Comparison of ENCODE assay signal across 18 cellular contexts in the genomic region with DNA sequence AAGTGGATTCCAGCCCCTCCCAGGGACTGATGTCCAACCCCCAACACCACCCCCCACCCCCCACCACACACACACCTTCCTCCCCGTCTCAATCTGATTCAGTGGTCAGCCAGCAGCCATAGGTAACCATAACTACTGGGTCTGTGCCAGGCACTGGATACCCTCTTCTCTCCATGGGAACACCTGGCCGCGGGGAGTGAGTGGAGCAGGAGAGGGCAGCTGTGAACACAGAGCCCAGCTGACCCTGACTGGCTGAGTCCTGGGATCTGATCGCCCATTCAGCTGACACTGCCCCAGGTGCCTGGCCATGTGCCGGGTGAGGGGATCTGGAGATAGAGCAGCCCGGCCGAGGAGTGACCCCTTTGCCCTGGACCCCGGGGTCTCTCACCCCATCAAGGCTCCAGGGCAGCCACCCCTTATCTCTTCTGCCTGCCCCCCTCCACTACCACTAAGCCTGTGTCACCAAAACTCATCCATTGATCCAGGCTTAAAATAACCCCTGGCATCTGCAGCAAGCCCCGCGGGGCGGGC. TPM values are rescaled to one million over a fixed set of nuclear protein-coding genes. Genes with fewer than 3 reads are reported as not detected.
DNase-seq lines count a peak whose midpoint lies in the region; ATAC-seq, FAIRE-seq and TF ChIP-seq lines count a peak whose summit lies in the region.
"Had no signal": no experiment of that assay in that cellular context is flagged by ENCODE, and none has a peak within 500 bp of the region (broad histone marks: within the 10 kb centered on the region; RNA-seq: fewer than 3 reads in every experiment).

No MANE protein-coding gene starts in this region.

- no peaks in the 10 kb centered on the region for H3K79me2 ChIP-seq in OCI-LY3 (ENCODE audit: low read length)

- H3K27me3 ChIP-seq in OCI-LY3 (ENCODE audit: low read depth, low read length), result peaks cover 15% of the 10 kb centered on the region; the same call in 1 of the 2 replicates
- H3K27me3 ChIP-seq in body of pancreas, result peaks cover 0 to 26% of the 10 kb centered on the region in 2 donors

- no peaks in the 10 kb centered on the region for H4K20me1 ChIP-seq in OCI-LY3 (ENCODE audit: insufficient read depth, low read length)

- intact Hi-C loops in body of pancreas (cut with DNase I), result no loop called here

- H3K27ac ChIP-seq in OCI-LY3 (ENCODE audit: low read length) (no peak overlapping the region), body of pancreas (no peak overlapping the region)
- H3K27ac ChIP-seq: left lung, stomach had no signal

- peak overlapping the region; percentile 99 for H3K4me2 ChIP-seq in OCI-LY3 (ENCODE audit: low read length)

- DNase-seq in NCI-H748 (lab: John Stamatoyannopoulos, UW; ENCODE audit: unreplicated experiment) (peak; percentile 68), NCI-H748 treated with DMSO at 0.1 percent for 48 hours (lab: John Stamatoyannopoulos, UW) (no peak), H54 (ENCODE audit: insufficient read length, low spot score) (no peak), mucosa of gallbladder (ENCODE audit: low spot score) (no peak), body of pancreas (no peak)
- DNase-seq: activated CD4-positive, alpha-beta T cell treated with anti-CD3 and anti-CD28 coated beads, Interleukin-2, amount 10 ng/mL, durations not matched to agents 7 days and 5 days; CD4-positive, CD25-positive, alpha-beta regulatory T cell; effector CD8-positive, alpha-beta T cell; glutamatergic neuron had no signal

- no peak for TF ChIP-seq POLR2A in H54 (IDR thresholded peaks at IDR 0.05; ENCODE audit: low read depth, low read length)
- TF ChIP-seq POLR2A in body of pancreas (IDR thresholded peaks at IDR 0.05), result no peak

- H3K9ac ChIP-seq in OCI-LY3 (ENCODE audit: low read length), result no peak overlapping the region

- H3K9me3 ChIP-seq in OCI-LY3 (ENCODE audit: insufficient read depth, low read length) (no peaks in the 10 kb centered on the region), body of pancreas (no peaks in the 10 kb centered on the region)
- H3K9me3 ChIP-seq: left lung, mucosa of descending colon, stomach had no signal

- ATAC-seq in body of pancreas, result no peak

- H3K4me1 ChIP-seq in OCI-LY3 (ENCODE audit: low read length) (peaks cover 57% of the 10 kb centered on the region), body of pancreas (peaks cover 28% of the 10 kb centered on the region)

- no peak for FAIRE-seq in H54 (lab: Jason Lieb, UNC)
- FAIRE-seq: TTC549 had no signal

- H3K4me3 ChIP-seq in OCI-LY3 (ENCODE audit: low read length), result peak overlapping the region; percentile 81
- H3K4me3 ChIP-seq in body of pancreas, result no peak overlapping the region
- H3K4me3 ChIP-seq: left lung, mucosa of descending colon, stomach had no signal

- 54% methylated on average over 10 of the region's 11 CpGs; no CpG with 5 or more reads in 1 of the 2 donors for WGBS in body of pancreas, 2 donors

- no peaks in the 10 kb centered on the region for H3K36me3 ChIP-seq in OCI-LY3 (replicated peaks; ENCODE audit: low read depth, low read length)
- no peaks in the 10 kb centered on the region for H3K36me3 ChIP-seq in body of pancreas (replicated peaks in 1 of 2; ENCODE audit: insufficient read depth in 1 of 2, low read depth in 2 of 2)
- H3K36me3 ChIP-seq: left lung, stomach had no signal

- no peak overlapping the region for H2AFZ ChIP-seq in OCI-LY3 (ENCODE audit: low read depth, low read length)

- no peak for TF ChIP-seq CTCF in OCI-LY3 (IDR thresholded peaks at IDR 0.05; ENCODE audit: low read depth, low read length)
- no peak for TF ChIP-seq CTCF in body of pancreas (IDR thresholded peaks at IDR 0.05)

RNA-seq across cellular contexts. Expression of a gene that starts 2.6 kb away (rescaled TPM):
- total RNA-seq in mucosa of gallbladder (1.4 TPM), body of pancreas (not detected)
- total RNA-seq: activated CD4-positive, alpha-beta T cell treated with anti-CD3 and anti-CD28 coated beads, Interleukin-2, amount 10 ng/mL, durations not matched to agents 7 days and 5 days; left lung; M059J; mucosa of descending colon; omental fat pad; RPMI7951; stomach; urinary bladder had no signal

RNA-seq across cellular contexts. Expression of a gene that starts 9.2 kb away (rescaled TPM):
- 0.55 TPM for total RNA-seq in mucosa of gallbladder
- not detected for total RNA-seq in body of pancreas
- total RNA-seq: RPMI7951 had no signal

RNA-seq across cellular contexts. Expression of a gene that starts 29.5 kb away (rescaled TPM):
- total RNA-seq in mucosa of gallbladder, result 3.2 TPM
- total RNA-seq in body of pancreas, result not detected

RNA-seq across cellular contexts. Expression of a gene that starts 51.8 kb away (rescaled TPM):
- total RNA-seq in mucosa of gallbladder (0.60 TPM), body of pancreas (under 1 TPM in 1 of 2 donors, not detected in 1; 0.52 TPM)
